14 cellular contexts compared by ENCODE assay signal in the genomic region with DNA sequence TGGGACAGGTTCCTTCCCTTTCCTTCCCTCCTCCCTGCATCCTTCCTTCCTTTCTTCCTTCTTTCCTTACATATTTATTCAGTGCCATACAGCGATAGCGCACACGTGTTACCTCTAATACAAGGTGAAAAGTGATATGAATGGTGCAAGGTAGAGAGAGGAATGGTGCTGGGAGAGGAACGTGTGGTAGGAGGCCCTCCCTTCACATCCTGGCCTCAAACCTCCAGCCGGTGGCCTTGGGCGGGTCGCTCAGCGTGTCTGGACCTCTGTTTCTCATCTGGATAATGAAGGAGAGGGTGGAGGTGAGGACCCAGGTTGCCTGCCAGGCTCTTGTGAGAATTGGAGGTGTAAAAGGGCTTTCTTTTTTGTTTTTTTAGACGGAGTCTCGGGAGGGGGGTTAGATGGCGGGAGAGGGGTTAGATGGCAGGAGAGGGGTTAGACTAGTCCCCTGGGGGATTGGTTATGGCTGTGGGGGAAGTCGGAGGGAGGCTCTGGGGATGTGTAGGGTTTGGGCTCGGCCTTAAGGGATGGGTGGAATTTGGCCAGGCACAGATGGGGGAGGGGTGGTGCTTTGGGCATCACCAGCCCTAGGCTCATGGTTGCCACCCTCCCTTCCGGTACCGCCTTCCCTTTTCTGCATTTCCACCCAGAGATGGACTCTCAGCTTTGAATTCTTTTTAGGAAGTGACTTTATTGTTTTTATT. TPM values are rescaled to one million over a fixed set of nuclear protein-coding genes. Genes with fewer than 3 reads are reported as not detected.
DNase-seq lines count a peak whose midpoint lies in the region; ATAC-seq and TF ChIP-seq lines count a peak whose summit lies in the region.
"Had no signal": no experiment of that assay in that cellular context is flagged by ENCODE, and none has a peak within 500 bp of the region (broad histone marks: within the 10 kb centered on the region; RNA-seq: fewer than 3 reads in every experiment).

No MANE protein-coding gene starts in this region.

- H3K4me3 Mint-ChIP-seq in neural crest cell: peak overlapping the region; percentile 74

- H3K4me3 ChIP-seq in RWPE2 (ENCODE audit: severe bottlenecking) (no peak overlapping the region), dorsolateral prefrontal cortex (peak overlapping the region in 1 of 59 donors; percentile 2), tibial artery (no peak overlapping the region)
- H3K4me3 ChIP-seq: PC-9 had no signal

- H3K27ac Mint-ChIP-seq in neural crest cell (ENCODE audit: unreplicated experiment): peak overlapping the region; percentile 19

- peaks cover 2% of the 10 kb centered on the region for H3K36me3 Mint-ChIP-seq in neural crest cell (ENCODE audit: low read depth)

- no peak for TF ChIP-seq CTCF in RWPE2 (IDR thresholded peaks at IDR 0.05; ENCODE audit: poor library complexity, severe bottlenecking)
- no peak for TF ChIP-seq CTCF in dorsolateral prefrontal cortex (IDR thresholded peaks at IDR 0.05 in 54 of 56, conservative IDR thresholded peaks at IDR 0.05 in 2 of 56; ENCODE audit: low read depth in 1 of 56, partially characterized antibody in 56 of 56)
- TF ChIP-seq CTCF in neural crest cell (conservative IDR thresholded peaks at IDR 0.05): no peak
- TF ChIP-seq CTCF in tibial artery (IDR thresholded peaks at IDR 0.05): no peak

- no peaks in the 10 kb centered on the region for H3K9me3 Mint-ChIP-seq in neural crest cell

- H3K4me1 ChIP-seq in RWPE2 (ENCODE audit: insufficient read depth, poor library complexity, severe bottlenecking): peaks cover 31% of the 10 kb centered on the region
- H3K4me1 ChIP-seq in tibial artery: peaks cover 3 to 100% (median 94%) of the 10 kb centered on the region in 4 donors

- no peaks in the 10 kb centered on the region for H3K27me3 ChIP-seq in RWPE2 (ENCODE audit: insufficient read depth, poor library complexity, severe bottlenecking)
- H3K27me3 ChIP-seq in dorsolateral prefrontal cortex: no peaks in the 10 kb centered on the region
- no peaks in the 10 kb centered on the region for H3K27me3 ChIP-seq in tibial artery

- ATAC-seq in RWPE2 (ENCODE audit: low read depth): no peak

- H3K9me3 ChIP-seq in RWPE2 (ENCODE audit: severe bottlenecking): no peaks in the 10 kb centered on the region
- no peaks in the 10 kb centered on the region for H3K9me3 ChIP-seq in tibial artery

- H3K36me3 ChIP-seq in RWPE2 (ENCODE audit: low read depth) (peaks cover 47% of the 10 kb centered on the region), tibial artery (no peaks in the 10 kb centered on the region)

- DNase-seq in RWPE2 (ENCODE audit: low spot score): no peak
- no peak for DNase-seq in dorsolateral prefrontal cortex
- DNase-seq in neural crest cell (ENCODE audit: low read depth, low spot score): no peak
- peak in 1 of 2 donors; percentile 70 for DNase-seq in tibial artery
- DNase-seq in activated CD4-positive, CD25-positive, alpha-beta regulatory T cell (lab: John Stamatoyannopoulos, UW): no peak
- no peak for DNase-seq in stimulated activated CD4-positive, alpha-beta T cell treated with anti-CD3 and anti-CD28 coated beads, Interleukin-12 subunit alpha, Interleukin-12 subunit beta, amount 100 ng/mL, for 4 hours
- DNase-seq in NCI-H1930 (lab: John Stamatoyannopoulos, UW): no peak
- DNase-seq: activated naive CD4-positive, alpha-beta T cell; NCI-H187 treated with DMSO at 0.1 percent for 48 hours; NCI-H524; stimulated activated CD8-positive, alpha-beta memory T cell treated with anti-CD3 and anti-CD28 coated beads, Interleukin-4, amount 100 ng/mL, for 48 hours had no signal

- H3K27ac ChIP-seq in RWPE2 (ENCODE audit: poor library complexity, severe bottlenecking) (peak overlapping the region; percentile 1), dorsolateral prefrontal cortex (peak overlapping the region; percentile 51 to 100 (median 97)), tibial artery (peak overlapping the region; percentile 79 to 87)
- H3K27ac ChIP-seq: C4-2B, PC-9, VCaP had no signal

- H3K27me3 Mint-ChIP-seq in neural crest cell (ENCODE audit: low read depth): no peaks in the 10 kb centered on the region

- peaks cover 83% of the 10 kb centered on the region for H3K4me1 Mint-ChIP-seq in neural crest cell

- intact Hi-C loops in dorsolateral prefrontal cortex (cut with DNase I) (no loop called here), tibial artery (cut with DNase I; ENCODE audit: low total_unique reads) (no loop called here)

RNA-seq across cellular contexts. Expression of a gene that starts 14.9 kb away (rescaled TPM):
- total RNA-seq in dorsolateral prefrontal cortex (10 to 100 TPM in 108 of 120 experiments, 1 to 10 TPM in 12; 7.0 to 62.9 (median 19.6) TPM), neural crest cell (24.5 and 25.8 TPM in 2 replicates)

Comparison
In these comparisons a context has a peak if more than half of its experiments do, and no peak if none do; other contexts are left out.
1. H3K27ac ChIP-seq: peak in every context shown above with its lines; median percentile 97 in dorsolateral prefrontal cortex; 83 in tibial artery; 1 in RWPE2.